In the genomic region with DNA sequence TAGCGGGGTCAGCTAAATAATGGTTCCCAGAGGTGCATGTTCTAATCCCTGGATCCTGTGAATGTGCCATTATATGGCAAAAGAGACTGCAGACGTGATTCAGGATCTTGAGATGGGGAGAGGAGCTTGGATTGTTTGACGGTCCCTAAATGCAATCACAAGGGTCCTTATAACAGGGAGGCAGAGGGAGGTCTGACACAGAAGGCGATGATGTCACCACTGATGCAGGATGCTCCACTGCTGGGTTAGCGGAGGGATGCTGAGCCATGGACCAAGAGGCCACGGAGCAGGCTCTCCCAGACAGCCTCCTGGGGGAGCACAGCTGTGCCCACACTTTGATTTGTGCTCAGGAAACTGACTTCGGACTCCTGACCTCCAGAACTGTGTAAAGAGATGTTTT, we compare ENCODE assay signal across 16 cellular contexts.
A peak's percentile ranks its signal among the peaks of the same experiment; 100 is the strongest.
DNase-seq lines count a peak whose midpoint lies in the region; ATAC-seq, FAIRE-seq and TF ChIP-seq lines count a peak whose summit lies in the region.
"Had no signal": no experiment of that assay in that cellular context is flagged by ENCODE, and none has a peak within 500 bp of the region (broad histone marks: within the 10 kb centered on the region; RNA-seq: fewer than 3 reads in every experiment).

No MANE protein-coding gene starts in this region.

- no peak overlapping the region for H3K4me3 ChIP-seq in HepG2 (replicated peaks in 1 of 3; ENCODE audit: insufficient read depth in 1 of 3, low read depth in 2 of 3, low read length in 3 of 3)
- no peak overlapping the region for H3K4me3 ChIP-seq in right lobe of liver
- H3K4me3 ChIP-seq: BLaER1 treated with 17β-estradiol and CSF1 and Interleukin-3, amounts not matched to agents 10 nM and 100 nM had no signal

- no peak overlapping the region for H2AFZ ChIP-seq in HepG2 (ENCODE audit: low read length)

- 41% methylated on average over 7 of the region's 7 CpGs for WGBS in HepG2 (ENCODE audit: low lambda C conversion rate)
- 90% methylated on average over 3 of the region's 7 CpGs for WGBS in right lobe of liver (ENCODE audit: insufficient coverage, low coverage, low lambda C conversion rate, missing lambda C conversion rate)

- ATAC-seq in HepG2 (no peak; the same call in 2 of the 3 replicates), right lobe of liver (no peak), sciatic nerve (peak; percentile 50)
- ATAC-seq in central memory CD8-positive, alpha-beta T cell (replicated peaks; ENCODE audit: extremely low read depth, poor library complexity, severe bottlenecking), result no peak

- H3K4me1 ChIP-seq in HepG2 (ENCODE audit: insufficient read depth, low read length), result peaks cover 14% of the 10 kb centered on the region
- H3K4me1 ChIP-seq in right lobe of liver, result peaks cover 0 to 10% (median 0%) of the 10 kb centered on the region in 4 donors
- H3K4me1 ChIP-seq: BLaER1 treated with 17β-estradiol and CSF1 and Interleukin-3, amounts not matched to agents 10 nM and 100 nM; Caco-2 had no signal

- H3K4me3 Mint-ChIP-seq in central memory CD8-positive, alpha-beta T cell, result no peak overlapping the region
- H3K4me3 Mint-ChIP-seq: B cell had no signal

- POLR2A ChIA-PET in HepG2 (lab: Yijun Ruan, JAX), result no interaction called here

- H3K79me2 ChIP-seq in HepG2 (ENCODE audit: insufficient read depth, low read length), result no peaks in the 10 kb centered on the region

- intact Hi-C loops in HepG2 (cut with micrococcal nuclease; ENCODE audit: unreplicated experiment) (no loop called here), right lobe of liver (cut with DNase I) (no loop called here), sciatic nerve (cut with DNase I) (no loop called here)

- H3K27me3 ChIP-seq in HepG2 (ENCODE audit: control insufficient read depth in 1 of 2, insufficient read depth in 2 of 2, low read length in 2 of 2) (peaks cover 4 to 39% of the 10 kb centered on the region in 2 experiments; a peak in 3 of 5 replicates), right lobe of liver (no peaks in the 10 kb centered on the region)
- H3K27me3 ChIP-seq: BLaER1 treated with 17β-estradiol and CSF1 and Interleukin-3, amounts not matched to agents 10 nM and 100 nM had no signal

- peak overlapping the region; percentile 6 for H3K27ac Mint-ChIP-seq in central memory CD8-positive, alpha-beta T cell (ENCODE audit: low read depth)
- H3K27ac Mint-ChIP-seq: B cell had no signal

- FAIRE-seq in HepG2 (lab: Jason Lieb, UNC), result no peak
- FAIRE-seq: D721Med, G401.6, GM12892, GM18507 had no signal

- TF ChIP-seq POLR2A in HepG2 (IDR thresholded peaks at IDR 0.05; ENCODE audit: insufficient read depth in 1 of 2, low read depth in 2 of 2, low read length in 2 of 2) (no peak), right lobe of liver (IDR thresholded peaks at IDR 0.05) (no peak)

- TF ChIP-seq RAD21 in HepG2 (CRISPR knock-in tag; IDR thresholded peaks at IDR 0.05), result no peak

- H3K36me3 Mint-ChIP-seq in central memory CD8-positive, alpha-beta T cell (ENCODE audit: insufficient read depth), result no peaks in the 10 kb centered on the region

- no peaks in the 10 kb centered on the region for H3K9me3 Mint-ChIP-seq in central memory CD8-positive, alpha-beta T cell

- H3K27me3 Mint-ChIP-seq in central memory CD8-positive, alpha-beta T cell, result no peaks in the 10 kb centered on the region

- CTCF ChIA-PET in HepG2 (lab: Yijun Ruan, JAX; ENCODE audit: low intra/inter-chr PET ratio, low total read pairs), result no interaction called here

- no peak overlapping the region for H3K27ac ChIP-seq in HepG2 (ENCODE audit: extremely low read length, insufficient read depth, low read length)
- no peak overlapping the region for H3K27ac ChIP-seq in right lobe of liver
- H3K27ac ChIP-seq: BLaER1 treated with 17β-estradiol and CSF1 and Interleukin-3, amounts not matched to agents 10 nM and 100 nM had no signal

- H3K36me3 ChIP-seq in HepG2 (replicated peaks in 1 of 2; ENCODE audit: control insufficient read depth in 1 of 2, insufficient read depth in 2 of 2, low read length in 2 of 2) (no peaks in the 10 kb centered on the region), right lobe of liver (no peaks in the 10 kb centered on the region)
- H3K36me3 ChIP-seq: BLaER1 treated with 17β-estradiol and CSF1 and Interleukin-3, amounts not matched to agents 10 nM and 100 nM had no signal

- TF ChIP-seq EP300 in HepG2 (IDR thresholded peaks at IDR 0.05; ENCODE audit: low read depth in 2 of 2, low read length in 2 of 2) (no peak), HepG2 (CRISPR knock-in tag; IDR thresholded peaks at IDR 0.05; ENCODE audit: borderline replicate concordance) (no peak)

- in situ Hi-C loops in HepG2 (cut with HindIII; ENCODE audit: extremely low pct_ligation_motif_present, low pct_unique_long_range_greater_than_20kb), result no loop called here

- no peak overlapping the region for H3K4me2 ChIP-seq in HepG2 (ENCODE audit: low read depth, low read length)
- H3K4me2 ChIP-seq: BLaER1 treated with 17β-estradiol and CSF1 and Interleukin-3, amounts not matched to agents 10 nM and 100 nM had no signal

- H3K4me1 Mint-ChIP-seq in central memory CD8-positive, alpha-beta T cell, result peaks cover 18% of the 10 kb centered on the region
- H3K4me1 Mint-ChIP-seq: B cell had no signal

- BruUV-seq in HepG2 (replicated peaks; lab: Mats Ljungman, UMichigan), result no TSS peak

- DNase-seq in HepG2 (ENCODE audit: low spot score) (no peak), right lobe of liver (no peak), sciatic nerve (ENCODE audit: low spot score) (no peak), midbrain (lab: John Stamatoyannopoulos, UW) (no peak), hypothalamus (lab: John Stamatoyannopoulos, UW) (no peak)
- no peak for DNase-seq in central memory CD8-positive, alpha-beta T cell (ENCODE audit: low spot score in 2 of 2)
- DNase-seq in activated CD4-positive, alpha-beta T cell treated with anti-CD3 and anti-CD28 coated beads, Interleukin-2, amount 50 U/mL, for 1 hour, result no peak
- DNase-seq: GOT3, H7 had no signal

- TF ChIP-seq CTCF in HepG2 (CRISPR knock-in tag; IDR thresholded peaks at IDR 0.05), result no peak
- TF ChIP-seq CTCF in right lobe of liver (IDR thresholded peaks at IDR 0.05), result no peak

- H3K9me3 ChIP-seq in HepG2 (ENCODE audit: low read length), result no peaks in the 10 kb centered on the region
- H3K9me3 ChIP-seq in right lobe of liver, result no peaks in the 10 kb centered on the region

- no peaks in the 10 kb centered on the region for H4K20me1 ChIP-seq in HepG2 (ENCODE audit: insufficient read depth, low read length)
- H4K20me1 ChIP-seq: BLaER1 treated with 17β-estradiol and CSF1 and Interleukin-3, amounts not matched to agents 10 nM and 100 nM had no signal

- H3K9ac ChIP-seq in HepG2 (ENCODE audit: insufficient read depth, low read depth, low read length), result no peak overlapping the region
- H3K9ac ChIP-seq: BLaER1 treated with 17β-estradiol and CSF1 and Interleukin-3, amounts not matched to agents 10 nM and 100 nM had no signal

TF ChIP-seq in HepG2, 621 proteins besides CTCF, POLR2A, EP300 and RAD21:
- peak; percentile 85 for TF ChIP-seq ATF7 (IDR thresholded peaks at IDR 0.05)
- no peak for TF ChIP-seq ATF7 (CRISPR knock-in tag; IDR thresholded peaks at IDR 0.05)
- no peak for TF ChIP-seq NBN (conservative IDR thresholded peaks at IDR 0.05)
